Comparison of ENCODE assay signal across 32 cellular contexts in genomic region chr2:162734866-162735265, GRCh38.
DNase-seq lines count a peak whose midpoint lies in the region; ATAC-seq, FAIRE-seq and TF ChIP-seq lines count a peak whose summit lies in the region.
"Had no signal": no experiment of that assay in that cellular context is flagged by ENCODE, and none has a peak within 500 bp of the region (broad histone marks: within the 10 kb centered on the region; RNA-seq: fewer than 3 reads in every experiment).

No MANE protein-coding gene starts in this region.

- no peak for TF ChIP-seq EP300 in sigmoid colon (IDR thresholded peaks at IDR 0.05)

- H3K4me1 Mint-ChIP-seq in neural progenitor cell, result no peaks in the 10 kb centered on the region
- H3K4me1 Mint-ChIP-seq: activated naive CD8-positive, alpha-beta T cell treated with anti-CD3 and anti-CD28 coated beads, Interleukin-2, amount 50 U/mL, for 24 hours had no signal

- H4K20me1 ChIP-seq in neural progenitor cell (ENCODE audit: low read depth), result no peaks in the 10 kb centered on the region
- H4K20me1 ChIP-seq: BLaER1 had no signal

- H3K9me3 ChIP-seq in sigmoid colon (no peaks in the 10 kb centered on the region), left ventricle myocardium inferior (replicated peaks) (no peaks in the 10 kb centered on the region), neural progenitor cell (ENCODE audit: low read depth) (no peaks in the 10 kb centered on the region)
- H3K9me3 ChIP-seq: BLaER1, Caco-2, ovary had no signal

- DNase-seq in GM18507 (ENCODE audit: extremely low spot score, insufficient read length, low read depth) (no peak), sigmoid colon (no peak), left ventricle myocardium inferior (no peak), neural progenitor cell (ENCODE audit: low spot score) (no peak)
- DNase-seq: activated CD4-positive, alpha-beta T cell treated with anti-CD3 and anti-CD28 coated beads, Interleukin-2, amount 50 U/mL, for 4 hours; activated CD8-positive, alpha-beta memory T cell treated with anti-CD3 and anti-CD28 coated beads, Interleukin-2, amount 50 U/mL, for 4 hours; activated effector memory CD4-positive, alpha-beta T cell treated with Interleukin-2 at 50 U/mL for 16 hours; activated naive CD8-positive, alpha-beta T cell treated with anti-CD3 and anti-CD28 coated beads, Interleukin-2, amount 50 U/mL, for 24 hours; Caco-2; cortex of kidney; head of caudate nucleus; Karpas-422; midbrain; NCI-H1694; NCI-H2227 treated with DMSO at 0.1 percent for 48 hours; NCI-H774; ovary; right cardiac atrium; stimulated activated CD4-positive, alpha-beta T cell treated with anti-CD3 and anti-CD28 coated beads, Interleukin-15, amount 100 ng/mL, for 24 hours; trophoblast cell had no signal

- intact Hi-C loops in sigmoid colon (cut with DNase I), result no loop called here
- intact Hi-C loops in left ventricle myocardium inferior (cut with micrococcal nuclease), result no loop called here

- no peaks in the 10 kb centered on the region for H3F3A ChIP-seq in neural progenitor cell (ENCODE audit: low read depth)

- H3K79me2 ChIP-seq in neural progenitor cell (ENCODE audit: low read depth), result no peaks in the 10 kb centered on the region

- H3K9ac ChIP-seq in neural progenitor cell, result no peak overlapping the region
- H3K9ac ChIP-seq: BLaER1 had no signal

- no peak overlapping the region for H3K27ac ChIP-seq in sigmoid colon
- no peak overlapping the region for H3K27ac ChIP-seq in left ventricle myocardium inferior (replicated peaks)
- no peak overlapping the region for H3K27ac ChIP-seq in neural progenitor cell
- H3K27ac ChIP-seq: BLaER1, ovary, RWPE1 had no signal

- TF ChIP-seq CTCF in sigmoid colon (IDR thresholded peaks at IDR 0.05) (no peak), left ventricle myocardium inferior (IDR thresholded peaks at IDR 0.05; ENCODE audit: borderline replicate concordance) (no peak), neural progenitor cell (IDR thresholded peaks at IDR 0.05) (no peak)

- no peaks in the 10 kb centered on the region for H3K9me3 Mint-ChIP-seq in neural progenitor cell
- H3K9me3 Mint-ChIP-seq: brain, WTC11 had no signal

- TF ChIP-seq POLR2A in sigmoid colon (IDR thresholded peaks at IDR 0.05), result no peak

- H3K4me3 ChIP-seq in sigmoid colon (no peak overlapping the region), left ventricle myocardium inferior (no peak overlapping the region), neural progenitor cell (no peak overlapping the region)
- H3K4me3 ChIP-seq: BLaER1, ovary had no signal

- no peaks in the 10 kb centered on the region for H3K27me3 Mint-ChIP-seq in neural progenitor cell (ENCODE audit: insufficient read depth, low read depth)
- H3K27me3 Mint-ChIP-seq: activated naive CD8-positive, alpha-beta T cell treated with anti-CD3 and anti-CD28 coated beads, Interleukin-2, amount 50 U/mL, for 24 hours; brain; natural killer cell treated with Interleukin-12 subunit alpha and Interleukin-12 subunit beta and Interleukin-15 and Interleukin-18, amount 100 ng/mL, for 72 hours had no signal

- H3K27ac Mint-ChIP-seq in neural progenitor cell, result no peak overlapping the region
- H3K27ac Mint-ChIP-seq: activated naive CD8-positive, alpha-beta T cell treated with anti-CD3 and anti-CD28 coated beads, Interleukin-2, amount 50 U/mL, for 24 hours; natural killer cell treated with Interleukin-12 subunit alpha and Interleukin-12 subunit beta and Interleukin-15 and Interleukin-18, amount 100 ng/mL, for 72 hours; T-helper 2 cell treated with Interferon-gamma antibody and Interleukin-4, amounts not matched to agents 5 μg/mL and 100 μg/mL, for 36 hours; WTC11 had no signal

- peak; percentile 9 for FAIRE-seq in GM18507 (lab: Jason Lieb, UNC)
- FAIRE-seq: endometrium had no signal

- H3K4me1 ChIP-seq in sigmoid colon, result no peaks in the 10 kb centered on the region
- no peaks in the 10 kb centered on the region for H3K4me1 ChIP-seq in left ventricle myocardium inferior
- H3K4me1 ChIP-seq in neural progenitor cell, result no peaks in the 10 kb centered on the region
- H3K4me1 ChIP-seq: Caco-2 had no signal

- H3K27me3 ChIP-seq in sigmoid colon (no peaks in the 10 kb centered on the region), left ventricle myocardium inferior (ENCODE audit: low read depth) (no peaks in the 10 kb centered on the region), neural progenitor cell (no peaks in the 10 kb centered on the region)
- H3K27me3 ChIP-seq: BLaER1, ovary had no signal

- peak; percentile 31 for ATAC-seq in GM21390 (IDR thresholded peaks at IDR 0.05; ENCODE audit: unreplicated experiment)
- ATAC-seq in HG03520 (IDR thresholded peaks at IDR 0.05; ENCODE audit: unreplicated experiment), result peak; percentile 24
- peak; percentile 88 for ATAC-seq in esophagus mucosa
- no peak for ATAC-seq in GM21381 (IDR thresholded peaks at IDR 0.05; ENCODE audit: unreplicated experiment)
- ATAC-seq: activated naive CD8-positive, alpha-beta T cell treated with anti-CD3 and anti-CD28 coated beads, Interleukin-2, amount 50 U/mL, for 24 hours; natural killer cell treated with Interleukin-12 subunit alpha and Interleukin-12 subunit beta and Interleukin-15 and Interleukin-18, amount 100 ng/mL, for 72 hours; right cardiac atrium; SK-N-SH treated with all-trans-retinoic acid at 6 μM for 48 hours; WTC11 had no signal

- H3K36me3 ChIP-seq in sigmoid colon, result no peaks in the 10 kb centered on the region
- no peaks in the 10 kb centered on the region for H3K36me3 ChIP-seq in left ventricle myocardium inferior
- no peaks in the 10 kb centered on the region for H3K36me3 ChIP-seq in neural progenitor cell
- H3K36me3 ChIP-seq: BLaER1, ovary had no signal

- H2AFZ ChIP-seq in neural progenitor cell (replicated peaks), result no peak overlapping the region

- no peaks in the 10 kb centered on the region for H3K36me3 Mint-ChIP-seq in neural progenitor cell
- H3K36me3 Mint-ChIP-seq: brain; natural killer cell treated with Interleukin-12 subunit alpha and Interleukin-12 subunit beta and Interleukin-15 and Interleukin-18, amount 100 ng/mL, for 72 hours; WTC11 had no signal

- no peak overlapping the region for H3K4me3 Mint-ChIP-seq in neural progenitor cell
- H3K4me3 Mint-ChIP-seq: activated naive CD8-positive, alpha-beta T cell treated with anti-CD3 and anti-CD28 coated beads, Interleukin-2, amount 50 U/mL, for 24 hours; natural killer cell treated with Interleukin-12 subunit alpha and Interleukin-12 subunit beta and Interleukin-15 and Interleukin-18, amount 100 ng/mL, for 72 hours; T-helper 2 cell treated with Interferon-gamma antibody and Interleukin-4, amounts not matched to agents 5 μg/mL and 100 μg/mL, for 36 hours; WTC11 had no signal

- 42 to 86% methylated on average over 1 of the region's 1 CpG for WGBS in sigmoid colon, 2 donors

- H3K4me2 ChIP-seq in neural progenitor cell, result no peak overlapping the region
- H3K4me2 ChIP-seq: BLaER1 had no signal
